In genomic region chr2:40048506-40048905, GRCh38 we compare ENCODE assay signal across 20 cellular contexts.
"Had no signal": no experiment of that assay in that cellular context is flagged by ENCODE, and none has a peak within 500 bp of the region (broad histone marks: within the 10 kb centered on the region; RNA-seq: fewer than 3 reads in every experiment).

No MANE protein-coding gene starts in this region.

- DNase-seq: Kasumi-1, MM.1S, NCI-H1092 treated with DMSO at 0.1 percent for 48 hours, NCI-H1436, NCI-H1694 treated with DMSO at 0.1 percent for 48 hours, NCI-H1930, NCI-H2081, NCI-H2107, NCI-H2227 treated with DMSO at 0.1 percent for 48 hours, NCI-H524, NCI-H526 treated with DMSO at 0.1 percent for 48 hours, NCI-H748 treated with DMSO at 0.1 percent for 48 hours, RPMI8226, SHP77 treated with DMSO at 0.1 percent for 48 hours, SJCRH30 had no signal

- H3K27ac ChIP-seq: KMS-11, SJCRH30 had no signal

- H3K36me3 Mint-ChIP-seq: IgD-negative memory B cell had no signal

- H3K9ac ChIP-seq: KMS-11 had no signal

- H3K27ac Mint-ChIP-seq: IgD-negative memory B cell had no signal

- H3K4me1 ChIP-seq: SJCRH30 had no signal

- H3K4me3 ChIP-seq: K562, SJCRH30 had no signal

- H3K4me2 ChIP-seq: KMS-11 had no signal

- H3K4me3 Mint-ChIP-seq: IgD-negative memory B cell had no signal

- H3K9me3 Mint-ChIP-seq: IgD-negative memory B cell had no signal

- ATAC-seq: HepG2, K562, SK-N-SH treated with all-trans-retinoic acid at 6 μM for 48 hours had no signal

- H3K27me3 ChIP-seq: SJCRH30 had no signal

- H3K36me3 ChIP-seq: SJCRH30 had no signal

- H3K9me3 ChIP-seq: SJCRH30 had no signal
